ENCODE assay signal across 11 cellular contexts in genomic region chr9:112489876-112490661, GRCh38. TPM values are rescaled to one million over a fixed set of nuclear protein-coding genes. Genes with fewer than 3 reads are reported as not detected.
DNase-seq lines count a peak whose midpoint lies in the region; ATAC-seq, FAIRE-seq and TF ChIP-seq lines count a peak whose summit lies in the region.
"Had no signal": no experiment of that assay in that cellular context is flagged by ENCODE, and none has a peak within 500 bp of the region (broad histone marks: within the 10 kb centered on the region; RNA-seq: fewer than 3 reads in every experiment).

No MANE protein-coding gene starts in this region.

- peak; percentile 54 for DNase-seq in A673 (ENCODE audit: low spot score)
- no peak for DNase-seq in HFFc6
- peak; percentile 28 for DNase-seq in SK-N-SH
- DNase-seq in D721Med (ENCODE audit: insufficient read length, low spot score), result no peak
- no peak for DNase-seq in erythroblast (lab: John Stamatoyannopoulos, UW)
- DNase-seq in esophagus squamous epithelium (lab: John Stamatoyannopoulos, UW), result no peak
- DNase-seq: activated CD4-positive, alpha-beta T cell treated with anti-CD3 and anti-CD28 coated beads, Interleukin-2, amount 50 U/mL, for 4 hours; activated naive CD4-positive, alpha-beta T cell treated with anti-CD3 and anti-CD28 coated beads for 36 hours had no signal

- H3K79me2 ChIP-seq in SK-N-SH (ENCODE audit: insufficient read depth), result peaks cover 68% of the 10 kb centered on the region

- peak overlapping the region; percentile 10 for H3K4me3 ChIP-seq in A673 (ENCODE audit: low read depth, low read length, poor library complexity, severe bottlenecking)
- H3K4me3 ChIP-seq in SK-N-SH (ENCODE audit: low read depth in 2 of 2, low read length in 1 of 2), result no peak overlapping the region
- no peak overlapping the region for H3K4me3 ChIP-seq in esophagus squamous epithelium
- H3K4me3 ChIP-seq: SJSA1 had no signal

- peaks cover 21% of the 10 kb centered on the region for H3K9me3 Mint-ChIP-seq in HFFc6

- no peak for TF ChIP-seq CTCF in A673 (conservative IDR thresholded peaks at IDR 0.05; ENCODE audit: low read depth, low read length)
- no peak for TF ChIP-seq CTCF in HFFc6 (IDR thresholded peaks at IDR 0.05)
- no peak for TF ChIP-seq CTCF in SK-N-SH (IDR thresholded peaks at IDR 0.05)
- TF ChIP-seq CTCF in D721Med (IDR thresholded peaks at IDR 0.05; ENCODE audit: insufficient read depth, missing control alignments), result no peak
- no peak for TF ChIP-seq CTCF in esophagus squamous epithelium (IDR thresholded peaks at IDR 0.05)

- intact Hi-C loops in A673 (cut with micrococcal nuclease; ENCODE audit: unreplicated experiment), result no loop called here
- intact Hi-C loops in esophagus squamous epithelium (cut with DNase I), result no loop called here

- no peak for TF ChIP-seq EP300 in SK-N-SH (IDR thresholded peaks at IDR 0.05; ENCODE audit: borderline replicate concordance in 1 of 2, low read depth in 1 of 2, low read length in 1 of 2)

- no peaks in the 10 kb centered on the region for H3K27me3 ChIP-seq in A673 (replicated peaks; ENCODE audit: insufficient read depth, low read depth, low read length, poor library complexity)
- H3K27me3 ChIP-seq in SK-N-SH (ENCODE audit: insufficient read depth), result no peaks in the 10 kb centered on the region
- H3K27me3 ChIP-seq in esophagus squamous epithelium, result no peaks in the 10 kb centered on the region
- H3K27me3 ChIP-seq: SJSA1 had no signal

- 0 out of 2 replicates have a peak overlapping the region, but pooled peaks have one; percentile 10 for H2AFZ ChIP-seq in SK-N-SH (ENCODE audit: low read depth)

- peaks cover 28% of the 10 kb centered on the region for H3K36me3 Mint-ChIP-seq in HFFc6 (ENCODE audit: low read depth)

- no peaks in the 10 kb centered on the region for H4K20me1 ChIP-seq in SK-N-SH (ENCODE audit: insufficient read depth)

- H3K4me1 Mint-ChIP-seq in HFFc6 (ENCODE audit: low read depth), result peaks cover 84% of the 10 kb centered on the region

- TF ChIP-seq RAD21 in SK-N-SH (IDR thresholded peaks at IDR 0.05; ENCODE audit: low read length), result no peak

- no peak overlapping the region for H3K4me2 ChIP-seq in SK-N-SH

- H3K9me2 ChIP-seq in SK-N-SH, result no peaks in the 10 kb centered on the region

- H3K4me1 ChIP-seq in A673 (ENCODE audit: insufficient read depth, low read length, poor library complexity, severe bottlenecking) (peaks cover 33% of the 10 kb centered on the region), SK-N-SH (ENCODE audit: control insufficient read depth in 1 of 2, insufficient read depth in 2 of 2, low read depth in 1 of 2, low read length in 1 of 2) (peaks cover 14 to 27% of the 10 kb centered on the region in 2 experiments; a peak in 3 of 4 replicates), esophagus squamous epithelium (peaks cover 0 to 20% (median 4%) of the 10 kb centered on the region in 3 donors)

- FAIRE-seq in islet of Langerhans (lab: Jason Lieb, UNC) (peak; percentile 94), D721Med (lab: Jason Lieb, UNC) (no peak)

- H3K27ac Mint-ChIP-seq in HFFc6, result peak overlapping the region; percentile 60
- H3K27ac Mint-ChIP-seq: activated naive CD4-positive, alpha-beta T cell treated with anti-CD3 and anti-CD28 coated beads for 36 hours had no signal

- H3K27ac ChIP-seq in A673 (ENCODE audit: low read depth, low read length, poor library complexity, severe bottlenecking), result peak overlapping the region; percentile 35
- peak overlapping the region in 1 of 2 experiments; percentile 63; a peak in 2 of 4 replicates for H3K27ac ChIP-seq in SK-N-SH (ENCODE audit: low read depth in 2 of 2, low read length in 1 of 2)
- no peak overlapping the region for H3K27ac ChIP-seq in esophagus squamous epithelium
- H3K27ac ChIP-seq: SJSA1 had no signal

- H3K36me3 ChIP-seq in A673 (ENCODE audit: insufficient read depth, low read length, poor library complexity, severe bottlenecking) (peaks cover 20% of the 10 kb centered on the region), SK-N-SH (replicated peaks in 1 of 2; ENCODE audit: control insufficient read depth in 1 of 2, insufficient read depth in 2 of 2, low read length in 1 of 2) (peaks cover 10 to 21% of the 10 kb centered on the region in 2 experiments), esophagus squamous epithelium (peaks cover 0 to 16% (median 0%) of the 10 kb centered on the region in 3 donors)

- no peak for ATAC-seq in esophagus mucosa

- H3K9me3 ChIP-seq in A673 (ENCODE audit: low read depth, low read length, poor library complexity, severe bottlenecking), result peaks cover 15% of the 10 kb centered on the region
- H3K9me3 ChIP-seq in SK-N-SH, result peaks cover 3% of the 10 kb centered on the region; the same call in 1 of the 2 replicates
- H3K9me3 ChIP-seq in esophagus squamous epithelium, result peaks cover 0 to 18% (median 0%) of the 10 kb centered on the region in 3 donors
- H3K9me3 ChIP-seq: SJSA1 had no signal

- no TSS peak for BruUV-seq in A673 (replicated peaks; lab: Mats Ljungman, UMichigan)

- no peak overlapping the region for H3K4me3 Mint-ChIP-seq in HFFc6
- H3K4me3 Mint-ChIP-seq: activated naive CD4-positive, alpha-beta T cell treated with anti-CD3 and anti-CD28 coated beads for 36 hours had no signal

- H3K9ac ChIP-seq in SK-N-SH, result no peak overlapping the region

- 70% methylated on average over 4 of the region's 4 CpGs for WGBS in SK-N-SH (ENCODE audit: low lambda C conversion rate)
- WGBS in esophagus squamous epithelium, 2 donors, result 71 to 83% methylated on average over 4 of the region's 4 CpGs

- POLR2A ChIA-PET in A673 (lab: Charles Lee; ENCODE audit: low non-redundant PET), result no interaction called here
- POLR2A ChIA-PET in SK-N-SH (lab: Yijun Ruan, JAX), result no interaction called here

- H3K27me3 Mint-ChIP-seq in HFFc6 (ENCODE audit: insufficient read depth), result no peaks in the 10 kb centered on the region; the same call in 1 of the 2 replicates

- H3F3A ChIP-seq in SK-N-SH (replicated peaks; ENCODE audit: insufficient read depth), result peaks cover 6% of the 10 kb centered on the region

- CTCF ChIA-PET in A673 (lab: Charles Lee) (interaction anchor here (0.6 kb wide), 1 partner anchor 533 kb away, joined by 5 read pairs; no protein-coding TSS in a partner anchor), SK-N-SH (lab: Yijun Ruan, JAX) (interaction anchor here (0.7 to 2.3 kb wide), 4 partner anchors 15 to 228 kb away, joined by 3 to 10 read pairs (median 6); partner anchors contain the start of gene INIP)

- no peak for TF ChIP-seq POLR2A in erythroblast (IDR thresholded peaks at IDR 0.05; ENCODE audit: low read length)
- no peak for TF ChIP-seq POLR2A in esophagus squamous epithelium (IDR thresholded peaks at IDR 0.05)

TF ChIP-seq in SK-N-SH, 30 proteins besides CTCF, POLR2A, EP300 and RAD21:
- no peak for TF ChIP-seq MAX (IDR thresholded peaks at IDR 0.05; ENCODE audit: low read depth)
- TF ChIP-seq PBX3 (IDR thresholded peaks at IDR 0.05), result peak; percentile 24; the same call in 1 of the 2 replicates
- peak; percentile 76; the same call in 1 of the 2 replicates for TF ChIP-seq RFX5 (IDR thresholded peaks at IDR 0.05; ENCODE audit: low read length)
- TF ChIP-seq NFIC (IDR thresholded peaks at IDR 0.05; ENCODE audit: borderline replicate concordance), result no peak

RNA-seq across cellular contexts. Expression of gene KIAA1958, which starts 3.4 kb away (rescaled TPM):
- total RNA-seq in A673 (2021) (28.6 and 30.7 TPM in 2 replicates), esophagus squamous epithelium (1 to 10 TPM; 2.7 to 5.7 (median 5.2) TPM), esophagus mucosa (3.9 TPM)
- total RNA-seq in HFFc6 (2021; fragmentation: NEBNext Ultra II Directional; extraction: Animal tissue kit (Norgen Biotek cat#: 25700)), result 1 to 10 TPM; 3.5 to 9.7 (median 4.5) TPM
- 1.5 and 1.6 TPM in 2 replicates for polyA plus RNA-seq in SK-N-SH (2012; rRNA removed)
- polyA plus RNA-seq in SK-N-SH (2012; cell fraction: cytosol; rRNA removed), result 1.4 and 1.7 TPM in 2 replicates
- polyA plus RNA-seq in SK-N-SH (2012; cell fraction: nucleus; rRNA removed), result 3.2 and 4.1 TPM in 2 replicates

Comparison
In these comparisons a context has a peak if more than half of its experiments do, and no peak if none do; other contexts are left out.
1. DNase-seq: peak in A673 (single experiment) and SK-N-SH (single experiment); none in HFFc6 (single experiment), D721Med (single experiment), erythroblast (0 of 2) and esophagus squamous epithelium (single experiment).